1 cellular context compared by ENCODE assay signal in genomic region chr12:42792265-42792664, GRCh38.
TF ChIP-seq lines count a peak whose summit lies in the region.

No MANE protein-coding gene starts in this region.

TF ChIP-seq in SK-N-SH, 30 proteins besides CTCF, POLR2A, EP300 and RAD21 (continued from another document):
- TF ChIP-seq USF1 (IDR thresholded peaks at IDR 0.05; ENCODE audit: borderline replicate concordance, low read depth) (no peak), MXI1 (IDR thresholded peaks at IDR 0.05; ENCODE audit: low read depth, low read length) (no peak), ELF1 (IDR thresholded peaks at IDR 0.05) (no peak), ZBTB33 (IDR thresholded peaks at IDR 0.05; ENCODE audit: borderline replicate concordance, low read depth) (no peak), RFX5 (IDR thresholded peaks at IDR 0.05; ENCODE audit: low read length) (no peak), FOXJ3 (CRISPR knock-in tag; IDR thresholded peaks at IDR 0.05) (no peak)
- TF ChIP-seq, protein P1, sequence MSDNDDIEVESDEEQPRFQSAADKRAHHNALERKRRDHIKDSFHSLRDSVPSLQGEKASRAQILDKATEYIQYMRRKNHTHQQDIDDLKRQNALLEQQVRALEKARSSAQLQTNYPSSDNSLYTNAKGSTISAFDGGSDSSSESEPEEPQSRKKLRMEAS (IDR thresholded peaks at IDR 0.05; ENCODE audit: low read depth): no peak
